Comparison of ENCODE assay signal across 9 cellular contexts in the genomic region with DNA sequence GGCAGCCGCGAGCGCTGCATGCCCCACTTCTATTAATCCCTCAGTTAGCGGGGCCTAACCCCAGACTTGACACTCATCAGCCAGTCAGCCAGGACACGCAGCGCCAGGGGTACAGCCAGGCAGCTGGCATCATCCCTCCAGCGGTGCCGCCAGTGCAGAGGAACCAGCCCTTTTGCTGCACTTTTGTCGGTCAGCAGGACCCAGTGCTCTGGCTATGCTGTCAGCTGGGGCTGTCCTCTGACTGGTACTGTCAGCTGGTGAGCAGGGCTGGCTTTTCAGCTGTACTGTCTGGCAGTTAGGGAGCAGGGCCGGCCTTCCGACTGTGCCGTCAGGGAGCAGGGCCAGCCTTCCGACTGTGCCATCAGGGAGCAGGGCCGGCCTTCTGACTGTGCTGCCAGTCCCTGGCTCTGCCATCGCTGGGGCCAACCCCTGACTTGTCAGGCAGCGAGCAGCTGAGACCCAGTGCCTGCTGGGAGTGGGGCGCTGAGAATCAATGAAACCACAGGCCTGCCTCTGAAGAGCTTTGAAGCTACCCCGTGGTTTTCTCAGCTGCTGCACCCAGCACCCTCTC.
DNase-seq lines count a peak whose midpoint lies in the region; ATAC-seq, FAIRE-seq and TF ChIP-seq lines count a peak whose summit lies in the region.
"Had no signal": no experiment of that assay in that cellular context is flagged by ENCODE, and none has a peak within 500 bp of the region (broad histone marks: within the 10 kb centered on the region; RNA-seq: fewer than 3 reads in every experiment).

No MANE protein-coding gene starts in this region.

- H3K27me3 ChIP-seq in left ventricle myocardium inferior (ENCODE audit: low read depth): no peaks in the 10 kb centered on the region
- H3K27me3 ChIP-seq in HAP-1 (ENCODE audit: low read depth): no peaks in the 10 kb centered on the region

- TF ChIP-seq CTCF in left ventricle myocardium inferior (IDR thresholded peaks at IDR 0.05; ENCODE audit: borderline replicate concordance) (no peak), progenitor cell of endocrine pancreas (IDR thresholded peaks at IDR 0.05; ENCODE audit: unreplicated experiment) (no peak)

- DNase-seq in left cardiac atrium (peak; percentile 30), left ventricle myocardium inferior (no peak), amygdala (lab: John Stamatoyannopoulos, UW) (peak in 45 of 56 donors; percentile 15 to 82 (median 57)), progenitor cell of endocrine pancreas (ENCODE audit: low spot score, unreplicated experiment) (no peak), GM12891 (ENCODE audit: insufficient read length, low spot score) (no peak), HAP-1 (ENCODE audit: low spot score in 2 of 2) (no peak)

- no peak for TF ChIP-seq POLR2A in GM12891 (IDR thresholded peaks at IDR 0.05; ENCODE audit: low read depth, low read length)

- H3K27ac Mint-ChIP-seq in progenitor cell of endocrine pancreas: peak overlapping the region; percentile 71

- no peak for FAIRE-seq in GM12891 (lab: Jason Lieb, UNC)
- FAIRE-seq: endothelial cell of umbilical vein had no signal

- peaks cover 2% of the 10 kb centered on the region for H3K4me1 Mint-ChIP-seq in progenitor cell of endocrine pancreas (ENCODE audit: low read depth)

- intact Hi-C loops in left cardiac atrium (cut with DNase I): no loop called here
- intact Hi-C loops in left ventricle myocardium inferior (cut with micrococcal nuclease): no loop called here

- ATAC-seq in left cardiac atrium (peak; percentile 63 to 79), esophagus mucosa (no peak), HG02938 (IDR thresholded peaks at IDR 0.05; ENCODE audit: unreplicated experiment) (no peak)

- no peak overlapping the region for H3K4me3 Mint-ChIP-seq in progenitor cell of endocrine pancreas (ENCODE audit: low read depth)

- H3K9me3 Mint-ChIP-seq in progenitor cell of endocrine pancreas (ENCODE audit: low read depth): no peaks in the 10 kb centered on the region

- H3K4me1 ChIP-seq in left ventricle myocardium inferior: peaks cover 11% of the 10 kb centered on the region
- H3K4me1 ChIP-seq in HAP-1: no peaks in the 10 kb centered on the region

- H3K9me3 ChIP-seq in left ventricle myocardium inferior (replicated peaks) (no peaks in the 10 kb centered on the region), HAP-1 (no peaks in the 10 kb centered on the region)

- in situ Hi-C loops in HAP-1 (cut with MboI; ENCODE audit: low sequenced_read_pairs): no loop called here

- no peaks in the 10 kb centered on the region for H3K27me3 Mint-ChIP-seq in progenitor cell of endocrine pancreas

- H3K4me3 ChIP-seq in left ventricle myocardium inferior: no peak overlapping the region
- no peak overlapping the region for H3K4me3 ChIP-seq in HAP-1

- peaks cover 8% of the 10 kb centered on the region for H3K36me3 Mint-ChIP-seq in progenitor cell of endocrine pancreas (ENCODE audit: insufficient read depth)

- H3K27ac ChIP-seq in left ventricle myocardium inferior (replicated peaks): no peak overlapping the region

- H3K36me3 ChIP-seq in left ventricle myocardium inferior: no peaks in the 10 kb centered on the region
- no peaks in the 10 kb centered on the region for H3K36me3 ChIP-seq in HAP-1 (replicated peaks)

TF ChIP-seq in GM12891, 5 proteins besides CTCF, POLR2A, EP300 and RAD21:
- no peak for TF ChIP-seq SPI1 (IDR thresholded peaks at IDR 0.05; ENCODE audit: low read depth, low read length)
- TF ChIP-seq POLR2AphosphoS5 (IDR thresholded peaks at IDR 0.05; ENCODE audit: low read depth, low read length): no peak
- TF ChIP-seq PAX5 (IDR thresholded peaks at IDR 0.05; ENCODE audit: insufficient read depth, low read length, severe bottlenecking): no peak
- no peak for TF ChIP-seq TAF1 (IDR thresholded peaks at IDR 0.05; ENCODE audit: low read depth, low read length)
- no peak for TF ChIP-seq POU2F2 (IDR thresholded peaks at IDR 0.05; ENCODE audit: low read depth, low read length)

Comparison
In these comparisons a context has a peak if more than half of its experiments do, and no peak if none do; other contexts are left out.
1. DNase-seq: peak in left cardiac atrium (single experiment) and amygdala (45 of 56); none in left ventricle myocardium inferior (single experiment), progenitor cell of endocrine pancreas (single experiment), GM12891 (single experiment) and HAP-1 (0 of 2).
2. ATAC-seq: peak in left cardiac atrium (2 of 2); none in esophagus mucosa (single experiment) and HG02938 (single experiment).